In genomic region chr16:1412847-1413246, GRCh38 we compare ENCODE assay signal across 20 cellular contexts. TPM values are rescaled to one million over a fixed set of nuclear protein-coding genes. Genes with fewer than 3 reads are reported as not detected.
DNase-seq lines count a peak whose midpoint lies in the region; ATAC-seq, FAIRE-seq and TF ChIP-seq lines count a peak whose summit lies in the region.
"Had no signal": no experiment of that assay in that cellular context is flagged by ENCODE, and none has a peak within 500 bp of the region (broad histone marks: within the 10 kb centered on the region; RNA-seq: fewer than 3 reads in every experiment).

No MANE protein-coding gene starts in this region.

- no peak overlapping the region for H4K8ac ChIP-seq in H1 (ENCODE audit: extremely low read depth, insufficient read depth, low read length)

- H2BK12ac ChIP-seq in H1 (ENCODE audit: low read depth, low read length) = no peak overlapping the region

- no peak for TF ChIP-seq POLR2A in H1 (IDR thresholded peaks at IDR 0.05; ENCODE audit: control extremely low read depth in 1 of 2, low read depth in 2 of 2, low read length in 2 of 2)

- H3K56ac ChIP-seq in H1 (replicated peaks; ENCODE audit: insufficient read length, low read depth, low read length) = no peak overlapping the region

- peak overlapping the region; percentile 28 for H3K27ac Mint-ChIP-seq in activated naive CD8-positive, alpha-beta T cell
- H3K27ac Mint-ChIP-seq in activated naive CD8-positive, alpha-beta T cell treated with anti-CD3 and anti-CD28 coated beads for 36 hours = no peak overlapping the region
- H3K27ac Mint-ChIP-seq in stimulated activated memory B cell treated with anti-CD40 and anti-IgM and Interleukin-4, amounts not matched to agents 10 μg/mL and 1 μg/mL and 100 μg/mL, for 72 hours = peak overlapping the region; percentile 90

- CTCF ChIA-PET in RWPE1 (lab: Yijun Ruan, JAX) = interaction anchor here (0.6 to 0.7 kb wide), 4 partner anchors 25 to 1577 kb away, joined by 3 to 4 read pairs (median 3); no protein-coding TSS in a partner anchor
- CTCF ChIA-PET in H1 (lab: Charles Lee; ENCODE audit: partially characterized antibody) = interaction anchor here (0.9 to 3.2 kb wide), 5 partner anchors 25 to 87 kb away, joined by 3 to 8 read pairs (median 3); no protein-coding TSS in a partner anchor

- no peak overlapping the region for H2BK5ac ChIP-seq in H1 (ENCODE audit: low read depth, low read length)

- H3K27me3 ChIP-seq in H1 (replicated peaks in 1 of 4; ENCODE audit: control insufficient read depth in 3 of 4, extremely low read depth in 1 of 4, insufficient read depth in 3 of 4, low read length in 3 of 4) = no peaks in the 10 kb centered on the region
- H3K27me3 ChIP-seq: tibial nerve had no signal

- DNase-seq in activated naive CD8-positive, alpha-beta T cell treated with anti-CD3 and anti-CD28 coated beads for 36 hours = no peak
- DNase-seq in RWPE1 (ENCODE audit: low spot score) (no peak), H1 (ENCODE audit: low read depth in 1 of 2, low spot score in 2 of 2) (no peak), GM19238 (ENCODE audit: insufficient read length, low spot score) (no peak), NK-92 (lab: John Stamatoyannopoulos, UW; ENCODE audit: unreplicated experiment) (no peak)
- DNase-seq: activated effector memory CD4-positive, alpha-beta T cell treated with anti-CD3 and anti-CD28 coated beads, Interleukin-2, amount 50 U/mL, for 16 hours; aorta; cerebellar nuclear complex; effector CD4-positive, alpha-beta T cell; left colon; NCI-H2029; occipital lobe; right cardiac atrium had no signal

- H3K4me1 Mint-ChIP-seq in activated naive CD8-positive, alpha-beta T cell (ENCODE audit: low read depth) = peaks cover 33% of the 10 kb centered on the region
- H3K4me1 Mint-ChIP-seq in activated naive CD8-positive, alpha-beta T cell treated with anti-CD3 and anti-CD28 coated beads for 36 hours = peaks cover 22% of the 10 kb centered on the region
- peaks cover 34% of the 10 kb centered on the region for H3K4me1 Mint-ChIP-seq in stimulated activated memory B cell treated with anti-CD40 and anti-IgM and Interleukin-4, amounts not matched to agents 10 μg/mL and 1 μg/mL and 100 μg/mL, for 72 hours

- peaks cover 2% of the 10 kb centered on the region; the same call in 1 of the 2 replicates for H3K79me1 ChIP-seq in H1 (ENCODE audit: low read depth, low read length)

- no peak for TF ChIP-seq RAD21 in H1 (IDR thresholded peaks at IDR 0.05 in 1 of 2, conservative IDR thresholded peaks at IDR 0.05 in 1 of 2; ENCODE audit: low read depth in 2 of 2, low read length in 2 of 2)

- no peak overlapping the region for H3K14ac ChIP-seq in H1 (ENCODE audit: insufficient read length)

- FAIRE-seq in H1 (lab: Jason Lieb, UNC) = no peak

- no peak overlapping the region for H3K4me3 ChIP-seq in H1 (ENCODE audit: extremely low read depth in 1 of 4, insufficient read depth in 2 of 4, low read depth in 3 of 4, low read length in 4 of 4)

- H3K23ac ChIP-seq in H1 (ENCODE audit: insufficient read length) = no peak overlapping the region

- H2AFZ ChIP-seq in H1 (ENCODE audit: low read length) = no peak overlapping the region

- H2AK5ac ChIP-seq in H1 (ENCODE audit: low read depth, low read length) = 0 out of 2 replicates have a peak overlapping the region, but pooled peaks have one; percentile 39

- peaks cover 4% of the 10 kb centered on the region; the same call in 1 of the 2 replicates for H3K23me2 ChIP-seq in H1 (ENCODE audit: low read depth, low read length)

- H3K9ac ChIP-seq in H1 (replicated peaks in 1 of 4; ENCODE audit: extremely low read depth in 1 of 4, low read depth in 3 of 4, low read length in 3 of 4) = no peak overlapping the region

- H3K27ac ChIP-seq in RWPE1 (peak overlapping the region; percentile 94; the same call in 1 of the 2 replicates), H1 (ENCODE audit: low read depth, low read length) (no peak overlapping the region)

- H3K36me3 Mint-ChIP-seq in activated naive CD8-positive, alpha-beta T cell = no peaks in the 10 kb centered on the region
- no peaks in the 10 kb centered on the region for H3K36me3 Mint-ChIP-seq in activated naive CD8-positive, alpha-beta T cell treated with anti-CD3 and anti-CD28 coated beads for 36 hours
- H3K36me3 Mint-ChIP-seq in stimulated activated memory B cell treated with anti-CD40 and anti-IgM and Interleukin-4, amounts not matched to agents 10 μg/mL and 1 μg/mL and 100 μg/mL, for 72 hours = peaks cover 6% of the 10 kb centered on the region

- H4K5ac ChIP-seq in H1 (ENCODE audit: insufficient read length, low read depth, low read length) = no peak overlapping the region

- peaks cover 2 to 14% of the 10 kb centered on the region in 2 experiments for H4K20me1 ChIP-seq in H1 (replicated peaks in 1 of 2; ENCODE audit: control insufficient read depth in 1 of 2, insufficient read depth in 2 of 2, low read length in 2 of 2)

- peaks cover 0 to 7% of the 10 kb centered on the region in 2 experiments; a peak in 2 of 4 replicates for H3K79me2 ChIP-seq in H1 (ENCODE audit: control insufficient read depth in 1 of 2, insufficient read depth in 2 of 2, low read length in 2 of 2)

- no peaks in the 10 kb centered on the region for H3K9me3 Mint-ChIP-seq in activated naive CD8-positive, alpha-beta T cell (ENCODE audit: low read depth)
- no peaks in the 10 kb centered on the region for H3K9me3 Mint-ChIP-seq in activated naive CD8-positive, alpha-beta T cell treated with anti-CD3 and anti-CD28 coated beads for 36 hours
- no peaks in the 10 kb centered on the region for H3K9me3 Mint-ChIP-seq in stimulated activated memory B cell treated with anti-CD40 and anti-IgM and Interleukin-4, amounts not matched to agents 10 μg/mL and 1 μg/mL and 100 μg/mL, for 72 hours

- TF ChIP-seq EP300 in H1 (IDR thresholded peaks at IDR 0.05; ENCODE audit: borderline replicate concordance in 1 of 2, low read depth in 2 of 2, low read length in 2 of 2) = no peak

- H3K4ac ChIP-seq in H1 (replicated peaks; ENCODE audit: insufficient read length, low read depth, low read length) = no peak overlapping the region

- POLR2A ChIA-PET in RWPE1 (lab: Yijun Ruan, JAX; ENCODE audit: low non-redundant PET) = no interaction called here
- POLR2A ChIA-PET in H1 (lab: Charles Lee; ENCODE audit: partially characterized antibody) = interaction anchor here (2.2 kb wide), 1 partner anchor 8 kb away, joined by 11 read pairs; the partner anchor contains the start of gene UQCC4

- H4K91ac ChIP-seq in H1 (replicated peaks; ENCODE audit: insufficient read length, low read length) = no peak overlapping the region

- H3K36me3 ChIP-seq in H1 (ENCODE audit: control insufficient read depth in 2 of 4, insufficient read depth in 4 of 4, low read length in 3 of 4) = no peaks in the 10 kb centered on the region; a peak in 3 of 8 replicates

- H3K4me2 ChIP-seq in H1 (ENCODE audit: insufficient read depth in 1 of 2, low read depth in 2 of 2, low read length in 2 of 2) = no peak overlapping the region

- no peak for ATAC-seq in stimulated activated memory B cell treated with anti-CD40 and anti-IgM and Interleukin-4, amounts not matched to agents 10 μg/mL and 1 μg/mL and 100 μg/mL, for 72 hours
- no peak for ATAC-seq in GM21717 (IDR thresholded peaks at IDR 0.05; ENCODE audit: unreplicated experiment)

- no peaks in the 10 kb centered on the region for H3K27me3 Mint-ChIP-seq in activated naive CD8-positive, alpha-beta T cell
- H3K27me3 Mint-ChIP-seq in activated naive CD8-positive, alpha-beta T cell treated with anti-CD3 and anti-CD28 coated beads for 36 hours = no peaks in the 10 kb centered on the region
- no peaks in the 10 kb centered on the region for H3K27me3 Mint-ChIP-seq in stimulated activated memory B cell treated with anti-CD40 and anti-IgM and Interleukin-4, amounts not matched to agents 10 μg/mL and 1 μg/mL and 100 μg/mL, for 72 hours

- peak overlapping the region; percentile 7 for H3K4me3 Mint-ChIP-seq in activated naive CD8-positive, alpha-beta T cell
- H3K4me3 Mint-ChIP-seq in activated naive CD8-positive, alpha-beta T cell treated with anti-CD3 and anti-CD28 coated beads for 36 hours = no peak overlapping the region
- H3K4me3 Mint-ChIP-seq in stimulated activated memory B cell treated with anti-CD40 and anti-IgM and Interleukin-4, amounts not matched to agents 10 μg/mL and 1 μg/mL and 100 μg/mL, for 72 hours = peak overlapping the region; percentile 12

- H3K9me3 ChIP-seq in H1 (ENCODE audit: insufficient read depth in 2 of 2, low read depth in 1 of 2, low read length in 1 of 2) = no peaks in the 10 kb centered on the region
- H3K9me3 ChIP-seq: Caco-2, tibial nerve had no signal

- H2BK15ac ChIP-seq in H1 (ENCODE audit: low read length) = no peak overlapping the region

- 66% methylated on average over 2 of the region's 2 CpGs; no CpG with 5 or more reads in 1 of the 2 experiments for WGBS in H1 (ENCODE audit: extremely low coverage in 1 of 2, insufficient coverage in 1 of 2, insufficient read length in 1 of 2, insufficient replicate concordance in 2 of 2, low coverage in 1 of 2, low lambda C conversion rate in 2 of 2, missing lambda C conversion rate in 1 of 2), 2 experiments

- no peak for TF ChIP-seq CTCF in RWPE1 (conservative IDR thresholded peaks at IDR 0.05; ENCODE audit: low read depth)
- TF ChIP-seq CTCF in H1 (IDR thresholded peaks at IDR 0.05; ENCODE audit: control extremely low read depth in 1 of 3, insufficient read depth in 1 of 3, low read depth in 1 of 3, low read length in 3 of 3) = no peak

- no peak overlapping the region for H2BK120ac ChIP-seq in H1 (replicated peaks; ENCODE audit: low read depth, low read length)

- H2BK20ac ChIP-seq in H1 (ENCODE audit: low read length) = no peak overlapping the region

- no peak overlapping the region for H3K18ac ChIP-seq in H1 (ENCODE audit: extremely low read depth, low read length)

- H3K4me1 ChIP-seq in H1 (replicated peaks in 1 of 4; ENCODE audit: control insufficient read depth in 3 of 4, insufficient read depth in 4 of 4, low read length in 3 of 4) = peaks cover 0 to 3% (median 1%) of the 10 kb centered on the region in 4 experiments; a peak in 1 of 7 replicates

RNA-seq across cellular contexts. Expression of gene UNKL, which starts 1.7 kb away (rescaled TPM):
- 10 to 100 TPM; 22.6 to 24.2 TPM for total RNA-seq in activated naive CD8-positive, alpha-beta T cell treated with anti-CD3 and anti-CD28 coated beads for 36 hours
- total RNA-seq in H1 (2021; fragmentation: NEBNext Ultra II Directional; extraction: Animal tissue kit (Norgen Biotek cat#: 25700)) = 31.8 and 32.1 TPM in 2 replicates
- 25.1 and 32.0 TPM in 2 replicates for polyA plus RNA-seq in H1 (2011; rRNA removed)
- polyA plus RNA-seq in H1 (2011; cell fraction: cytosol; rRNA removed) = 32.1 TPM
- polyA plus RNA-seq in H1 (2011; cell fraction: nucleus; rRNA removed) = 126 TPM
- 11.6 to 23.0 TPM (median 17.3 TPM) in 4 replicates for polyA plus RNA-seq in H1 (2012, experiment 1 of 2)
- polyA plus RNA-seq in H1 (2012, experiment 2 of 2) = 8.4 TPM
- polyA plus RNA-seq in H1 (2013, experiment 1 of 2) = 15.8 TPM
- polyA plus RNA-seq in H1 (2013, experiment 2 of 2) = 13.7 TPM
- polyA minus RNA-seq in H1 (2011; rRNA and poly(A)+ RNA removed) = 7.3 and 13.6 TPM in 2 replicates
- polyA minus RNA-seq in H1 (2011; cell fraction: cytosol; rRNA and poly(A)+ RNA removed) = 30.1 TPM
- polyA minus RNA-seq in H1 (2011; cell fraction: nucleus; rRNA and poly(A)+ RNA removed) = 31.8 TPM

RNA-seq across cellular contexts. Expression of gene UQCC4, which starts 7.7 kb away (rescaled TPM):
- 10 to 100 TPM; 24.4 to 24.6 TPM for total RNA-seq in activated naive CD8-positive, alpha-beta T cell treated with anti-CD3 and anti-CD28 coated beads for 36 hours
- 13.4 and 14.9 TPM in 2 replicates for total RNA-seq in H1 (2021; fragmentation: NEBNext Ultra II Directional; extraction: Animal tissue kit (Norgen Biotek cat#: 25700))
- 33.8 and 35.0 TPM in 2 replicates for polyA plus RNA-seq in H1 (2011; rRNA removed)
- 31.5 TPM for polyA plus RNA-seq in H1 (2011; cell fraction: cytosol; rRNA removed)
- polyA plus RNA-seq in H1 (2011; cell fraction: nucleus; rRNA removed) = 22.3 TPM
- polyA plus RNA-seq in H1 (2012, experiment 1 of 2) = 15.3 to 20.8 TPM (median 19.9 TPM) in 4 replicates
- 16.5 TPM for polyA plus RNA-seq in H1 (2012, experiment 2 of 2)
- polyA plus RNA-seq in H1 (2013, experiment 1 of 2) = 18.8 TPM
- polyA plus RNA-seq in H1 (2013, experiment 2 of 2) = 20.4 TPM
- 7.0 and 7.6 TPM in 2 replicates for polyA minus RNA-seq in H1 (2011; rRNA and poly(A)+ RNA removed)
- 8.1 TPM for polyA minus RNA-seq in H1 (2011; cell fraction: cytosol; rRNA and poly(A)+ RNA removed)
- polyA minus RNA-seq in H1 (2011; cell fraction: nucleus; rRNA and poly(A)+ RNA removed) = 13.3 TPM

RNA-seq across cellular contexts. Expression of gene PERCC1, which starts 18.0 kb away (rescaled TPM):
- total RNA-seq in activated naive CD8-positive, alpha-beta T cell treated with anti-CD3 and anti-CD28 coated beads for 36 hours = under 1 TPM; 0.25 to 0.40 TPM
- not detected in 2 replicates for total RNA-seq in H1 (2021; fragmentation: NEBNext Ultra II Directional; extraction: Animal tissue kit (Norgen Biotek cat#: 25700))
- polyA plus RNA-seq in H1 (2011; rRNA removed) = not detected in 2 replicates
- not detected for polyA plus RNA-seq in H1 (2011; cell fraction: cytosol; rRNA removed)
- not detected for polyA plus RNA-seq in H1 (2011; cell fraction: nucleus; rRNA removed)
- not detected in 4 replicates for polyA plus RNA-seq in H1 (2012, experiment 1 of 2)
- polyA plus RNA-seq in H1 (2012, experiment 2 of 2) = not detected
- not detected for polyA plus RNA-seq in H1 (2013, experiment 1 of 2)
- polyA plus RNA-seq in H1 (2013, experiment 2 of 2) = not detected
- not detected in 2 replicates for polyA minus RNA-seq in H1 (2011; rRNA and poly(A)+ RNA removed)
- not detected for polyA minus RNA-seq in H1 (2011; cell fraction: cytosol; rRNA and poly(A)+ RNA removed)
- not detected for polyA minus RNA-seq in H1 (2011; cell fraction: nucleus; rRNA and poly(A)+ RNA removed)
- total RNA-seq: aorta, esophagus mucosa, left colon, NCI-H460, occipital lobe had no signal
- polyA plus RNA-seq: aorta had no signal

RNA-seq across cellular contexts. Expression of gene CCDC154, which starts 31.5 kb away (rescaled TPM):
- total RNA-seq in activated naive CD8-positive, alpha-beta T cell treated with anti-CD3 and anti-CD28 coated beads for 36 hours = 1 to 10 TPM; 1.3 TPM
- 0.88 and 1.3 TPM in 2 replicates for total RNA-seq in H1 (2021; fragmentation: NEBNext Ultra II Directional; extraction: Animal tissue kit (Norgen Biotek cat#: 25700))
- 0.15 and 0.58 TPM in 2 replicates for polyA plus RNA-seq in H1 (2011; rRNA removed)
- 0.56 TPM for polyA plus RNA-seq in H1 (2011; cell fraction: cytosol; rRNA removed)
- 2.4 TPM for polyA plus RNA-seq in H1 (2011; cell fraction: nucleus; rRNA removed)
- polyA plus RNA-seq in H1 (2012, experiment 1 of 2) = 0.43 to 1.3 TPM (median 0.79 TPM) in 4 replicates
- 0.05 TPM for polyA plus RNA-seq in H1 (2012, experiment 2 of 2)
- 0.16 TPM for polyA plus RNA-seq in H1 (2013, experiment 1 of 2)
- 0.13 TPM for polyA plus RNA-seq in H1 (2013, experiment 2 of 2)
- polyA minus RNA-seq in H1 (2011; rRNA and poly(A)+ RNA removed) = not detected in 2 replicates
- not detected for polyA minus RNA-seq in H1 (2011; cell fraction: cytosol; rRNA and poly(A)+ RNA removed)
- not detected for polyA minus RNA-seq in H1 (2011; cell fraction: nucleus; rRNA and poly(A)+ RNA removed)
